In the genomic region with DNA sequence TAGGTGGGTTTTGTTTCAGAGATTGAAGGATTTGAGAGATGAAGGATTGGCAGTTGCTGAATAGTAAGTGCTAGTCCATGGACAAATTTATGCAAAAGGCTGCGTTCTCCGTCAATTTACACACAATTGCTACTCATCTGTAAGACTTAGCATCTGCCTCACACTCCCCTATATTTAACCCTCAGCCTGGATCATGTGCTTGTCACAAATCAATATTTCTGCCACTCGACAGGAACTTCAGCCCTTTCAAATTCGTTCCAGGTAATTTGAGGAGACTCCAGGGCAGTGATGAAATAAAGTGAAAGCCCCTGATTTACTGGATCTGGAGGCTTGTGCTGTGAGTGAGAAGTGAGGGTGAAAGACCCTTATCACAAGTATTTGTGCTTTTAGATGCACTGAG, we compare ENCODE assay signal across 1 cellular context.
TF ChIP-seq lines count a peak whose summit lies in the region.

No MANE protein-coding gene starts in this region.

TF ChIP-seq in GM23338, 12 proteins besides CTCF, POLR2A, EP300 and RAD21 (continued from another document):
- no peak for TF ChIP-seq EZH2 (IDR thresholded peaks at IDR 0.05; ENCODE audit: low read depth, unreplicated experiment)
- TF ChIP-seq EZH2phosphoT487 (IDR thresholded peaks at IDR 0.05; ENCODE audit: unreplicated experiment) = no peak
